In genomic region chr12:95733156-95733825, GRCh38 we compare ENCODE assay signal across 14 cellular contexts. TPM values are rescaled to one million over a fixed set of nuclear protein-coding genes. Genes with fewer than 3 reads are reported as not detected.
DNase-seq lines count a peak whose midpoint lies in the region; ATAC-seq and TF ChIP-seq lines count a peak whose summit lies in the region.
"Had no signal": no experiment of that assay in that cellular context is flagged by ENCODE, and none has a peak within 500 bp of the region (broad histone marks: within the 10 kb centered on the region; RNA-seq: fewer than 3 reads in every experiment).

No MANE protein-coding gene starts in this region.

- H3K9ac ChIP-seq in mammary epithelial cell (ENCODE audit: insufficient read depth, low read length) (no peak overlapping the region), mesenchymal stem cell (ENCODE audit: low read length) (peak overlapping the region; percentile 16), neural progenitor cell (no peak overlapping the region)
- H3K9ac ChIP-seq: parathyroid adenoma had no signal

- in situ Hi-C loops in mammary epithelial cell (cut with MboI; ENCODE audit: low sequenced_read_pairs in 2 of 2): loop anchor here in 1 of 2 donors (10.0 kb wide), 1 partner anchor 108 kb away; no protein-coding TSS in a partner anchor

- H3F3A ChIP-seq in neural progenitor cell (ENCODE audit: low read depth): no peaks in the 10 kb centered on the region

- no peaks in the 10 kb centered on the region for H3K79me2 ChIP-seq in mammary epithelial cell (ENCODE audit: insufficient read depth, low read length)
- H3K79me2 ChIP-seq in neural progenitor cell (ENCODE audit: low read depth): no peaks in the 10 kb centered on the region
- H3K79me2 ChIP-seq: parathyroid adenoma had no signal

- H3K27ac Mint-ChIP-seq in neural progenitor cell (no peak overlapping the region), T-cell (no peak overlapping the region)
- H3K27ac Mint-ChIP-seq: activated naive CD4-positive, alpha-beta T cell treated with anti-CD3 and anti-CD28 coated beads, Interleukin-2, amount 10 ng/mL, durations not matched to agents 7 days and 5 days; stimulated activated naive CD8-positive, alpha-beta T cell treated with anti-CD3 and anti-CD28 coated beads, Interleukin-15, Interleukin-2, amounts not matched to agents 100 ng/mL and 50 ng/mL, for 24 hours had no signal

- intact Hi-C loops in mammary epithelial cell (cut with micrococcal nuclease): no loop called here
- intact Hi-C loops in upper lobe of right lung (cut with DNase I): no loop called here

- H3K36me3 Mint-ChIP-seq in neural progenitor cell (no peaks in the 10 kb centered on the region), T-cell (no peaks in the 10 kb centered on the region)
- H3K36me3 Mint-ChIP-seq: activated naive CD4-positive, alpha-beta T cell treated with anti-CD3 and anti-CD28 coated beads, Interleukin-2, amount 10 ng/mL, durations not matched to agents 7 days and 5 days had no signal

- no peak overlapping the region for H2BK12ac ChIP-seq in mesenchymal stem cell (ENCODE audit: low read length in 2 of 2)

- no peaks in the 10 kb centered on the region for H3K27me3 ChIP-seq in mammary epithelial cell (ENCODE audit: insufficient read depth, low read length)
- no peaks in the 10 kb centered on the region for H3K27me3 ChIP-seq in mesenchymal stem cell (ENCODE audit: control insufficient read depth in 1 of 2, insufficient read depth in 1 of 2, low read length in 2 of 2)
- no peaks in the 10 kb centered on the region for H3K27me3 ChIP-seq in upper lobe of right lung
- no peaks in the 10 kb centered on the region for H3K27me3 ChIP-seq in neural progenitor cell

- H3K9me3 Mint-ChIP-seq in neural progenitor cell (no peaks in the 10 kb centered on the region), T-cell (no peaks in the 10 kb centered on the region)
- H3K9me3 Mint-ChIP-seq: activated naive CD4-positive, alpha-beta T cell treated with anti-CD3 and anti-CD28 coated beads, Interleukin-2, amount 10 ng/mL, durations not matched to agents 7 days and 5 days; stimulated activated naive CD8-positive, alpha-beta T cell treated with anti-CD3 and anti-CD28 coated beads, Interleukin-15, Interleukin-2, amounts not matched to agents 100 ng/mL and 50 ng/mL, for 24 hours had no signal

- ATAC-seq in upper lobe of right lung: no peak
- ATAC-seq in T-cell (replicated peaks in 1 of 4): no peak

- H3K79me1 ChIP-seq in mesenchymal stem cell (replicated peaks; ENCODE audit: low read length, poor library complexity, severe bottlenecking): peaks cover 1% of the 10 kb centered on the region

- H3K18ac ChIP-seq in mesenchymal stem cell (ENCODE audit: low read depth in 1 of 2, low read length in 2 of 2): peak overlapping the region in 1 of 2 experiments; percentile 6

- H3K9me3 ChIP-seq in mammary epithelial cell (replicated peaks; ENCODE audit: insufficient read depth, low read length) (no peaks in the 10 kb centered on the region), mesenchymal stem cell (ENCODE audit: control insufficient read depth, low read length) (no peaks in the 10 kb centered on the region), upper lobe of right lung (no peaks in the 10 kb centered on the region), neural progenitor cell (ENCODE audit: low read depth) (no peaks in the 10 kb centered on the region)

- H2BK15ac ChIP-seq in mesenchymal stem cell (ENCODE audit: low read depth, poor library complexity, severe bottlenecking): no peak overlapping the region

- H2BK120ac ChIP-seq in mesenchymal stem cell (ENCODE audit: low read depth, low read length): no peak overlapping the region

- no peak overlapping the region for H4K8ac ChIP-seq in mesenchymal stem cell (ENCODE audit: low read length)

- POLR2A ChIA-PET in T-cell (lab: Charles Lee): no interaction called here

- H4K20me1 ChIP-seq in mammary epithelial cell (ENCODE audit: insufficient read depth, low read length) (no peaks in the 10 kb centered on the region), neural progenitor cell (ENCODE audit: low read depth) (no peaks in the 10 kb centered on the region)

- H3K27me3 Mint-ChIP-seq in neural progenitor cell (ENCODE audit: insufficient read depth, low read depth) (peaks cover 2% of the 10 kb centered on the region), T-cell (peaks cover 4 to 14% of the 10 kb centered on the region in 2 donors)

- H2AFZ ChIP-seq in mammary epithelial cell (ENCODE audit: low read depth, low read length): no peak overlapping the region
- H2AFZ ChIP-seq in mesenchymal stem cell (ENCODE audit: low read depth, low read length): no peak overlapping the region
- no peak overlapping the region for H2AFZ ChIP-seq in neural progenitor cell (replicated peaks)
- H2AFZ ChIP-seq: parathyroid adenoma had no signal

- dilution Hi-C loops in mammary epithelial cell (cut with HindIII; ENCODE audit: low sequenced_read_pairs): no loop called here

- H3K4ac ChIP-seq in mesenchymal stem cell (ENCODE audit: low read depth in 1 of 2, low read length in 2 of 2): peak overlapping the region in 1 of 2 experiments; percentile 9

- H3K14ac ChIP-seq in mesenchymal stem cell (ENCODE audit: low read length in 2 of 2): no peak overlapping the region

- H3K4me1 ChIP-seq in mammary epithelial cell (ENCODE audit: insufficient read depth, low read length) (peaks cover 5% of the 10 kb centered on the region), mesenchymal stem cell (ENCODE audit: control insufficient read depth, insufficient read depth, low read depth, low read length) (peaks cover 6% of the 10 kb centered on the region), upper lobe of right lung (peaks cover 14% of the 10 kb centered on the region), neural progenitor cell (no peaks in the 10 kb centered on the region)
- H3K4me1 ChIP-seq: parathyroid adenoma had no signal

- no peak overlapping the region for H3K23ac ChIP-seq in mesenchymal stem cell (ENCODE audit: low read length in 2 of 2)

- DNase-seq in NCI-H1417 (lab: John Stamatoyannopoulos, UW) (peak in 2 of 3 experiments; percentile 15 to 85), NCI-H1417 treated with DMSO at 0.1 percent for 48 hours (lab: John Stamatoyannopoulos, UW) (no peak), mammary epithelial cell (peak; percentile 57), mesenchymal stem cell (peak; percentile 91), upper lobe of right lung (no peak), neural progenitor cell (ENCODE audit: low spot score) (no peak), SW 1271 (lab: John Stamatoyannopoulos, UW) (no peak), T-cell (no peak)
- DNase-seq: activated naive CD4-positive, alpha-beta T cell treated with anti-CD3 and anti-CD28 coated beads, Interleukin-2, amount 10 ng/mL, durations not matched to agents 7 days and 5 days; NCI-H446 had no signal

- H3K36me3 ChIP-seq in mammary epithelial cell (ENCODE audit: insufficient read depth, low read length) (no peaks in the 10 kb centered on the region), mesenchymal stem cell (ENCODE audit: control insufficient read depth in 1 of 2, insufficient read depth in 2 of 2, low read depth in 1 of 2, low read length in 2 of 2) (peaks cover 1 to 11% of the 10 kb centered on the region in 2 experiments), upper lobe of right lung (no peaks in the 10 kb centered on the region), neural progenitor cell (no peaks in the 10 kb centered on the region)

- TF ChIP-seq CTCF in mammary epithelial cell (conservative IDR thresholded peaks at IDR 0.05 in 1 of 2, IDR thresholded peaks at IDR 0.05 in 1 of 2; ENCODE audit: extremely low read depth in 1 of 2, insufficient read depth in 1 of 2, low read depth in 1 of 2, low read length in 2 of 2): no peak
- TF ChIP-seq CTCF in upper lobe of right lung (IDR thresholded peaks at IDR 0.05): no peak
- TF ChIP-seq CTCF in neural progenitor cell (IDR thresholded peaks at IDR 0.05): no peak

- H3K4me3 ChIP-seq in mammary epithelial cell (replicated peaks in 1 of 3; ENCODE audit: insufficient read depth in 1 of 3, low read depth in 2 of 3, low read length in 3 of 3) (no peak overlapping the region), mesenchymal stem cell (ENCODE audit: insufficient read depth in 1 of 2, low read depth in 1 of 2, low read length in 2 of 2) (no peak overlapping the region), upper lobe of right lung (no peak overlapping the region), neural progenitor cell (no peak overlapping the region)

- no peak overlapping the region for H2BK5ac ChIP-seq in mesenchymal stem cell (ENCODE audit: low read depth, low read length, poor library complexity, severe bottlenecking)

- H2AK5ac ChIP-seq in mesenchymal stem cell (ENCODE audit: low read length, severe bottlenecking): no peak overlapping the region

- no peak overlapping the region for H4K91ac ChIP-seq in mesenchymal stem cell (ENCODE audit: low read length)

- BruUV-seq in mammary epithelial cell (replicated peaks; lab: Mats Ljungman, UMichigan): no TSS peak

- H3K27ac ChIP-seq in mammary epithelial cell (ENCODE audit: insufficient read depth, low read depth, low read length): no peak overlapping the region
- H3K27ac ChIP-seq in mesenchymal stem cell (ENCODE audit: low read length, poor library complexity, severe bottlenecking): peak overlapping the region; percentile 74
- peak overlapping the region; percentile 65 for H3K27ac ChIP-seq in upper lobe of right lung
- no peak overlapping the region for H3K27ac ChIP-seq in neural progenitor cell
- H3K27ac ChIP-seq: 22Rv1, parathyroid adenoma had no signal

- H3K4me3 Mint-ChIP-seq in neural progenitor cell (no peak overlapping the region), T-cell (no peak overlapping the region)
- H3K4me3 Mint-ChIP-seq: activated naive CD4-positive, alpha-beta T cell treated with anti-CD3 and anti-CD28 coated beads, Interleukin-2, amount 10 ng/mL, durations not matched to agents 7 days and 5 days; stimulated activated naive CD8-positive, alpha-beta T cell treated with anti-CD3 and anti-CD28 coated beads, Interleukin-15, Interleukin-2, amounts not matched to agents 100 ng/mL and 50 ng/mL, for 24 hours had no signal

- H3K4me1 Mint-ChIP-seq in neural progenitor cell (no peaks in the 10 kb centered on the region), T-cell (no peaks in the 10 kb centered on the region)
- H3K4me1 Mint-ChIP-seq: activated naive CD4-positive, alpha-beta T cell treated with anti-CD3 and anti-CD28 coated beads, Interleukin-2, amount 10 ng/mL, durations not matched to agents 7 days and 5 days had no signal

- H3K4me2 ChIP-seq in mammary epithelial cell (ENCODE audit: insufficient read depth, low read depth, low read length): no peak overlapping the region
- H3K4me2 ChIP-seq in mesenchymal stem cell (ENCODE audit: low read length, poor library complexity, severe bottlenecking): no peak overlapping the region
- H3K4me2 ChIP-seq in neural progenitor cell: no peak overlapping the region

- WGBS in mammary epithelial cell (ENCODE audit: low coverage, missing lambda C conversion rate): 64% methylated on average over 3 of the region's 3 CpGs
- 50% methylated on average over 1 of the region's 3 CpGs for WGBS in mesenchymal stem cell

- CTCF ChIA-PET in mammary epithelial cell (lab: Charles Lee; ENCODE audit: low non-redundant PET): no interaction called here
- CTCF ChIA-PET in T-cell (lab: Charles Lee): no interaction called here

RNA-seq across cellular contexts. Expression of gene NTN4, which starts 57.3 kb away (rescaled TPM):
- 10 to 100 TPM; 38.6 to 47.2 TPM for total RNA-seq in mammary epithelial cell
- polyA plus RNA-seq in mammary epithelial cell: 9.0 TPM
- polyA minus RNA-seq in mammary epithelial cell: 8.8 TPM
- polyA plus RNA-seq in mesenchymal stem cell (2013, experiment 1 of 2): 4.6 TPM
- polyA plus RNA-seq in mesenchymal stem cell (2013, experiment 2 of 2): 4.7 TPM
- total RNA-seq in upper lobe of right lung: 136 TPM
- 2.3 and 2.5 TPM in 2 replicates for total RNA-seq in neural progenitor cell (ENCODE audit: low replicate concordance)
- 1 to 10 TPM in 3 of 5 donors, under 1 TPM in 2; 0.53 to 4.1 (median 1.3) TPM for total RNA-seq in T-cell
- total RNA-seq: T-helper 2 cell treated with Interferon-gamma antibody and Interleukin-4, amounts not matched to agents 100 ng/mL and 5 ng/mL, for 36 hours had no signal

Comparison
In these comparisons a context has a peak if more than half of its experiments do, and no peak if none do; other contexts are left out.
1. DNase-seq: peak in NCI-H1417 (2 of 3), mammary epithelial cell (single experiment) and mesenchymal stem cell (single experiment); none in NCI-H1417 treated with DMSO at 0.1 percent for 48 hours (single experiment), upper lobe of right lung (single experiment), neural progenitor cell (single experiment), SW 1271 (0 of 2) and T-cell (0 of 34).
2. H3K27ac ChIP-seq: peak in mesenchymal stem cell (single experiment) and upper lobe of right lung (single experiment); none in mammary epithelial cell (single experiment) and neural progenitor cell (single experiment).
3. RNA of gene NTN4, which starts 57.3 kb away (total RNA-seq): 136 TPM in upper lobe of right lung (single experiment) and 38.6 to 47.2 TPM in mammary epithelial cell; 2.3 to 2.5 TPM in neural progenitor cell and 0.53 to 4.1 TPM in T-cell; every median in the first group is over 4 times any median in the second.